17 cellular contexts compared by ENCODE assay signal in genomic region chr10:43261578-43261965, GRCh38.
"Had no signal": no experiment of that assay in that cellular context is flagged by ENCODE, and none has a peak within 500 bp of the region (broad histone marks: within the 10 kb centered on the region; RNA-seq: fewer than 3 reads in every experiment).

No MANE protein-coding gene starts in this region.

- H3K27ac Mint-ChIP-seq: activated CD4-positive, alpha-beta T cell treated with anti-CD3 and anti-CD28 coated beads, Interleukin-2, amount 10 ng/mL, durations not matched to agents 7 days and 5 days; activated naive CD8-positive, alpha-beta T cell treated with anti-CD3 and anti-CD28 coated beads, Interleukin-2, amount 10 ng/mL, durations not matched to agents 7 days and 5 days; dendritic cell treated with granulocyte-macrophage colony-stimulating factor and Interleukin-4, amounts not matched to agents 40 ng/mL and 50 ng/mL, for 4 days; natural killer cell had no signal

- H3K36me3 ChIP-seq: left lung, ovary, sigmoid colon had no signal

- H3K27ac ChIP-seq: epithelial cell of prostate, left lung, ovary, sigmoid colon had no signal

- H3K9me3 ChIP-seq: left lung, ovary, sigmoid colon had no signal

- DNase-seq: activated CD4-positive, alpha-beta T cell treated with anti-CD3 and anti-CD28 coated beads, Interleukin-2, amount 10 ng/mL, durations not matched to agents 7 days and 5 days; activated CD4-positive, CD25-positive, alpha-beta regulatory T cell; activated naive CD4-positive, alpha-beta T cell; activated naive CD8-positive, alpha-beta T cell treated with anti-CD3 and anti-CD28 coated beads, Interleukin-2, amount 10 ng/mL, durations not matched to agents 7 days and 5 days; activated T-cell treated with anti-CD3 and anti-CD28 coated beads for 4 hours; cerebellar nuclear complex; effector memory CD4-positive, alpha-beta T cell; foreskin melanocyte; islet precursor cell; mesenchymal stem cell; natural killer cell; sigmoid colon; stimulated activated CD4-positive, alpha-beta T cell treated with anti-CD3 and anti-CD28 coated beads, Interleukin-12 subunit alpha, Interleukin-12 subunit beta, amount 100 ng/mL, for 4 hours had no signal

- H3K4me3 Mint-ChIP-seq: activated CD4-positive, alpha-beta T cell treated with anti-CD3 and anti-CD28 coated beads, Interleukin-2, amount 10 ng/mL, durations not matched to agents 7 days and 5 days; activated naive CD8-positive, alpha-beta T cell treated with anti-CD3 and anti-CD28 coated beads, Interleukin-2, amount 10 ng/mL, durations not matched to agents 7 days and 5 days; dendritic cell treated with granulocyte-macrophage colony-stimulating factor and Interleukin-4, amounts not matched to agents 40 ng/mL and 50 ng/mL, for 4 days; natural killer cell had no signal

- H3K36me3 Mint-ChIP-seq: activated naive CD8-positive, alpha-beta T cell treated with anti-CD3 and anti-CD28 coated beads, Interleukin-2, amount 10 ng/mL, durations not matched to agents 7 days and 5 days; natural killer cell had no signal

- H3K27me3 ChIP-seq: ovary had no signal

- H3K4me3 ChIP-seq: left lung, ovary, sigmoid colon had no signal

- ATAC-seq: left lung, natural killer cell had no signal

- H3K9me3 Mint-ChIP-seq: activated CD4-positive, alpha-beta T cell treated with anti-CD3 and anti-CD28 coated beads, Interleukin-2, amount 10 ng/mL, durations not matched to agents 7 days and 5 days; activated naive CD8-positive, alpha-beta T cell treated with anti-CD3 and anti-CD28 coated beads, Interleukin-2, amount 10 ng/mL, durations not matched to agents 7 days and 5 days; dendritic cell treated with granulocyte-macrophage colony-stimulating factor and Interleukin-4, amounts not matched to agents 40 ng/mL and 50 ng/mL, for 4 days; natural killer cell had no signal
